18 cellular contexts compared by ENCODE assay signal in genomic region chr21:36551731-36552457, GRCh38.
DNase-seq lines count a peak whose midpoint lies in the region; ATAC-seq, FAIRE-seq and TF ChIP-seq lines count a peak whose summit lies in the region.
"Had no signal": no experiment of that assay in that cellular context is flagged by ENCODE, and none has a peak within 500 bp of the region (broad histone marks: within the 10 kb centered on the region; RNA-seq: fewer than 3 reads in every experiment).

No MANE protein-coding gene starts in this region.

- H3K27me3 ChIP-seq in H1 (replicated peaks in 1 of 4; ENCODE audit: control insufficient read depth in 3 of 4, extremely low read depth in 1 of 4, insufficient read depth in 3 of 4, low read length in 3 of 4) = no peaks in the 10 kb centered on the region

- H3K14ac ChIP-seq in H1 (ENCODE audit: insufficient read length) = no peak overlapping the region

- H3K9ac ChIP-seq in H1 (replicated peaks in 1 of 4; ENCODE audit: extremely low read depth in 1 of 4, low read depth in 3 of 4, low read length in 3 of 4) = no peak overlapping the region

- no peaks in the 10 kb centered on the region for H3K9me3 ChIP-seq in H1 (ENCODE audit: insufficient read depth in 2 of 2, low read depth in 1 of 2, low read length in 1 of 2)
- H3K9me3 ChIP-seq: esophagus muscularis mucosa had no signal

- no peak overlapping the region for H3K56ac ChIP-seq in H1 (replicated peaks; ENCODE audit: insufficient read length, low read depth, low read length)

- H3K23me2 ChIP-seq in H1 (ENCODE audit: low read depth, low read length) = no peaks in the 10 kb centered on the region

- 73% methylated on average over 10 of the region's 10 CpGs; no CpG with 5 or more reads in 1 of the 2 experiments for WGBS in H1 (ENCODE audit: extremely low coverage in 1 of 2, insufficient coverage in 1 of 2, insufficient read length in 1 of 2, insufficient replicate concordance in 2 of 2, low coverage in 1 of 2, low lambda C conversion rate in 2 of 2, missing lambda C conversion rate in 1 of 2), 2 experiments

- no peak for TF ChIP-seq RAD21 in H1 (IDR thresholded peaks at IDR 0.05 in 1 of 2, conservative IDR thresholded peaks at IDR 0.05 in 1 of 2; ENCODE audit: low read depth in 2 of 2, low read length in 2 of 2)

- H3K4me1 ChIP-seq in H1 (replicated peaks in 1 of 4; ENCODE audit: control insufficient read depth in 3 of 4, insufficient read depth in 4 of 4, low read length in 3 of 4) = peaks cover 0 to 8% (median 1%) of the 10 kb centered on the region in 4 experiments; a peak in 4 of 7 replicates
- H3K4me1 ChIP-seq: esophagus muscularis mucosa had no signal

- intact Hi-C loops in sciatic nerve (cut with DNase I) = no loop called here

- no peak overlapping the region for H3K23ac ChIP-seq in H1 (ENCODE audit: insufficient read length)

- TF ChIP-seq CTCF in H1 (IDR thresholded peaks at IDR 0.05; ENCODE audit: control extremely low read depth in 1 of 3, insufficient read depth in 1 of 3, low read depth in 1 of 3, low read length in 3 of 3) = no peak

- H2BK20ac ChIP-seq in H1 (ENCODE audit: low read length) = no peak overlapping the region

- no peak overlapping the region for H2BK5ac ChIP-seq in H1 (ENCODE audit: low read depth, low read length)

- TF ChIP-seq POLR2A in H1 (IDR thresholded peaks at IDR 0.05; ENCODE audit: control extremely low read depth in 1 of 2, low read depth in 2 of 2, low read length in 2 of 2) = no peak

- no peaks in the 10 kb centered on the region for H3K36me3 ChIP-seq in H1 (ENCODE audit: control insufficient read depth in 2 of 4, insufficient read depth in 4 of 4, low read length in 3 of 4)
- H3K36me3 ChIP-seq: esophagus muscularis mucosa had no signal

- DNase-seq in EL (peak; percentile 73), NOMO-1 treated with dmso at 0.1 percent for 144 hours (lab: John Stamatoyannopoulos, UW; ENCODE audit: unreplicated experiment) (peak; percentile 38), H1 (ENCODE audit: low read depth in 1 of 2, low spot score in 2 of 2) (peak in 1 of 2 experiments; percentile 16), sciatic nerve (ENCODE audit: low spot score) (no peak), islet precursor cell (no peak), NK-92 (lab: John Stamatoyannopoulos, UW; ENCODE audit: unreplicated experiment) (no peak), HUDEP-2 (lab: John Stamatoyannopoulos, UW; ENCODE audit: unreplicated experiment in 76 of 76) (no peak)
- DNase-seq: Calu3; caudate nucleus; kidney glomerular epithelial cell; NCI-H510A; nephron progenitor cell; stimulated activated CD4-positive, alpha-beta T cell treated with anti-CD3 and anti-CD28 coated beads, Interleukin-15, amount 100 ng/mL, for 24 hours; SW 1271 had no signal

- CTCF ChIA-PET in H1 (lab: Charles Lee; ENCODE audit: partially characterized antibody) = interaction anchor here (0.6 to 0.9 kb wide), 2 partner anchors 8 to 10 kb away, joined by 3 read pairs; no protein-coding TSS in a partner anchor

- H3K4ac ChIP-seq in H1 (replicated peaks; ENCODE audit: insufficient read length, low read depth, low read length) = no peak overlapping the region

- H3K79me1 ChIP-seq in H1 (ENCODE audit: low read depth, low read length) = no peaks in the 10 kb centered on the region

- H3K79me2 ChIP-seq in H1 (ENCODE audit: control insufficient read depth in 1 of 2, insufficient read depth in 2 of 2, low read length in 2 of 2) = no peaks in the 10 kb centered on the region

- H3K4me2 ChIP-seq in H1 (ENCODE audit: insufficient read depth in 1 of 2, low read depth in 2 of 2, low read length in 2 of 2) = no peak overlapping the region

- peak overlapping the region; percentile 51; the same call in 1 of the 2 replicates for H2AFZ ChIP-seq in H1 (ENCODE audit: low read length)

- no peaks in the 10 kb centered on the region for H4K20me1 ChIP-seq in H1 (replicated peaks in 1 of 2; ENCODE audit: control insufficient read depth in 1 of 2, insufficient read depth in 2 of 2, low read length in 2 of 2)

- POLR2A ChIA-PET in H1 (lab: Charles Lee; ENCODE audit: partially characterized antibody) = no interaction called here

- no peak overlapping the region for H2BK15ac ChIP-seq in H1 (ENCODE audit: low read length)

- no peak overlapping the region for H3K4me3 ChIP-seq in H1 (ENCODE audit: extremely low read depth in 1 of 4, insufficient read depth in 2 of 4, low read depth in 3 of 4, low read length in 4 of 4)
- H3K4me3 ChIP-seq: esophagus muscularis mucosa, GM12878 had no signal

- H2BK12ac ChIP-seq in H1 (ENCODE audit: low read depth, low read length) = no peak overlapping the region

- no peak for TF ChIP-seq EP300 in H1 (IDR thresholded peaks at IDR 0.05; ENCODE audit: borderline replicate concordance in 1 of 2, low read depth in 2 of 2, low read length in 2 of 2)

- no peak overlapping the region for H4K8ac ChIP-seq in H1 (ENCODE audit: extremely low read depth, insufficient read depth, low read length)

- H4K91ac ChIP-seq in H1 (replicated peaks; ENCODE audit: insufficient read length, low read length) = no peak overlapping the region

- H2AK5ac ChIP-seq in H1 (ENCODE audit: low read depth, low read length) = no peak overlapping the region

- H2BK120ac ChIP-seq in H1 (replicated peaks; ENCODE audit: low read depth, low read length) = no peak overlapping the region

- ATAC-seq in sciatic nerve (peak; percentile 50), HG03175 (IDR thresholded peaks at IDR 0.05; ENCODE audit: unreplicated experiment) (no peak)
- ATAC-seq: GM12878, HCT116 had no signal

- peak overlapping the region; percentile 42; the same call in 1 of the 2 replicates for H3K18ac ChIP-seq in H1 (ENCODE audit: extremely low read depth, low read length)

- FAIRE-seq in H1 (lab: Jason Lieb, UNC) = no peak
- FAIRE-seq: GM12878 had no signal

- H3K27ac ChIP-seq in H1 (ENCODE audit: low read depth, low read length) = no peak overlapping the region
- H3K27ac ChIP-seq: esophagus muscularis mucosa had no signal

- no peak overlapping the region for H4K5ac ChIP-seq in H1 (ENCODE audit: insufficient read length, low read depth, low read length)

TF ChIP-seq in H1, 55 proteins besides CTCF, POLR2A, EP300 and RAD21:
- TF ChIP-seq CBX8 (IDR thresholded peaks at IDR 0.05; ENCODE audit: borderline replicate concordance, low read depth, low read length) (no peak), ASH2L (IDR thresholded peaks at IDR 0.05; ENCODE audit: low read length) (no peak), ATF3 (IDR thresholded peaks at IDR 0.05; ENCODE audit: insufficient read depth, low read depth, low read length) (no peak), KDM1A (IDR thresholded peaks at IDR 0.05; ENCODE audit: borderline replicate concordance, low read length) (no peak), GABPA (IDR thresholded peaks at IDR 0.05; ENCODE audit: borderline replicate concordance, insufficient read depth, low read length) (no peak)

Comparison
In these comparisons a context has a peak if more than half of its experiments do, and no peak if none do; other contexts are left out.
1. DNase-seq: peak in EL (single experiment) and NOMO-1 treated with dmso at 0.1 percent for 144 hours (single experiment); none in sciatic nerve (single experiment), islet precursor cell (single experiment), NK-92 (single experiment) and HUDEP-2 (0 of 76).